In the genomic region with DNA sequence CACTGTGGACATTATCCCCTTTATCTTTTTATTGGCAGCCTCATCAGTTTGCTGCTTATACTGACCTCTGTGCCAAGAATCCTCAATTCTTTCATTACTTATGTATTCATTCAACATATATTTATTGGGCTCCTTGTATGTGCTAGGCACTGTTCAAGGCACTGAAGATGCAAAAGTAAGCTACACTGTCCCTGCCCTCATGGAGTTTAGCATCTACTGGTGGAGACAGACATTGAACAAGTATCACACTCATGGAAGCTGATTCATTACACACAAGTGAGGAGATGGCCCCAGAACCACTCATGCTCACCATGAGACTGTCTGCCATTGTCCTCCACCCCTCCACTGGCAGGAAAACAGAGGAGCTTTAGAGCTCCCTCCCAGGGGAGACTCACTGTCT, we compare ENCODE assay signal across 30 cellular contexts. TPM values are rescaled to one million over a fixed set of nuclear protein-coding genes. Genes with fewer than 3 reads are reported as not detected.
DNase-seq lines count a peak whose midpoint lies in the region; ATAC-seq, FAIRE-seq and TF ChIP-seq lines count a peak whose summit lies in the region.
"Had no signal": no experiment of that assay in that cellular context is flagged by ENCODE, and none has a peak within 500 bp of the region (broad histone marks: within the 10 kb centered on the region; RNA-seq: fewer than 3 reads in every experiment).

No MANE protein-coding gene starts in this region.

- H3K27ac Mint-ChIP-seq in dendritic cell treated with granulocyte-macrophage colony-stimulating factor and Interleukin-4, amounts not matched to agents 40 ng/mL and 50 ng/mL, for 4 days = peak overlapping the region; percentile 80
- H3K27ac Mint-ChIP-seq in activated T-helper 2 cell treated with anti-CD3 and anti-CD28 coated beads, Interferon-gamma antibody, Interleukin-2, Interleukin-4, amounts not matched to agents 10 μg/mL and 5 μg/mL and 100 μg/mL, durations not matched to agents 14 hours and 24 hours and 36 hours = no peak overlapping the region
- H3K27ac Mint-ChIP-seq: activated CD4-positive, alpha-beta T cell treated with anti-CD3 and anti-CD28 coated beads, Interleukin-2, amount 10 ng/mL, durations not matched to agents 24 days and 14 days; activated naive CD8-positive, alpha-beta T cell treated with anti-CD3 and anti-CD28 coated beads for 36 hours; progenitor cell of endocrine pancreas; stimulated activated naive B cell treated with anti-CD40 and anti-IgM and Interleukin-4, amounts not matched to agents 10 μg/mL and 1 μg/mL and 100 μg/mL, for 72 hours; WTC11 had no signal

- no peak overlapping the region for H2AFZ ChIP-seq in KMS-11 (ENCODE audit: low read depth)

- H3K36me3 Mint-ChIP-seq in dendritic cell treated with granulocyte-macrophage colony-stimulating factor and Interleukin-4, amounts not matched to agents 40 ng/mL and 50 ng/mL, for 4 days (ENCODE audit: low read depth) = no peaks in the 10 kb centered on the region
- H3K36me3 Mint-ChIP-seq in activated T-helper 2 cell treated with anti-CD3 and anti-CD28 coated beads, Interferon-gamma antibody, Interleukin-2, Interleukin-4, amounts not matched to agents 10 μg/mL and 5 μg/mL and 100 μg/mL, durations not matched to agents 14 hours and 24 hours and 36 hours (ENCODE audit: low read depth) = no peaks in the 10 kb centered on the region
- H3K36me3 Mint-ChIP-seq: activated naive CD8-positive, alpha-beta T cell treated with anti-CD3 and anti-CD28 coated beads for 36 hours; stimulated activated naive B cell treated with anti-CD40 and anti-IgM and Interleukin-4, amounts not matched to agents 10 μg/mL and 1 μg/mL and 100 μg/mL, for 72 hours; WTC11 had no signal

- H3K4me1 Mint-ChIP-seq in dendritic cell treated with granulocyte-macrophage colony-stimulating factor and Interleukin-4, amounts not matched to agents 40 ng/mL and 50 ng/mL, for 4 days (ENCODE audit: low read depth) = peaks cover 55% of the 10 kb centered on the region
- no peaks in the 10 kb centered on the region for H3K4me1 Mint-ChIP-seq in activated T-helper 2 cell treated with anti-CD3 and anti-CD28 coated beads, Interferon-gamma antibody, Interleukin-2, Interleukin-4, amounts not matched to agents 10 μg/mL and 5 μg/mL and 100 μg/mL, durations not matched to agents 14 hours and 24 hours and 36 hours (ENCODE audit: low read depth)
- H3K4me1 Mint-ChIP-seq: activated CD4-positive, alpha-beta T cell treated with anti-CD3 and anti-CD28 coated beads, Interleukin-2, amount 10 ng/mL, durations not matched to agents 24 days and 14 days; activated naive CD8-positive, alpha-beta T cell treated with anti-CD3 and anti-CD28 coated beads for 36 hours; stimulated activated naive B cell treated with anti-CD40 and anti-IgM and Interleukin-4, amounts not matched to agents 10 μg/mL and 1 μg/mL and 100 μg/mL, for 72 hours; WTC11 had no signal

- H3K4me2 ChIP-seq in KMS-11 = peak overlapping the region; percentile 55; the same call in 1 of the 2 replicates

- ATAC-seq in psoas muscle = no peak
- ATAC-seq: stimulated activated naive B cell treated with anti-CD40 and anti-IgM and Interleukin-4, amounts not matched to agents 10 μg/mL and 1 μg/mL and 100 μg/mL, for 72 hours; WTC11 had no signal

- no peak overlapping the region for H3K9ac ChIP-seq in KMS-11

- H3K27me3 ChIP-seq in KMS-11 (ENCODE audit: insufficient read depth, low read depth) (no peaks in the 10 kb centered on the region), psoas muscle (ENCODE audit: insufficient read depth in 3 of 3, low read length in 2 of 3) (no peaks in the 10 kb centered on the region)
- H3K27me3 ChIP-seq: BLaER1 treated with 17β-estradiol and CSF1 and Interleukin-3, amounts not matched to agents 10 nM and 100 nM; colonic mucosa; left lung; neutrophil; sigmoid colon; SJCRH30; testis had no signal

- H4K20me1 ChIP-seq in KMS-11 (ENCODE audit: insufficient read depth) = no peaks in the 10 kb centered on the region
- H4K20me1 ChIP-seq: BLaER1 treated with 17β-estradiol and CSF1 and Interleukin-3, amounts not matched to agents 10 nM and 100 nM had no signal

- peak overlapping the region; percentile 46; the same call in 1 of the 2 replicates for H3K27ac ChIP-seq in KMS-11
- peak overlapping the region; percentile 27 for H3K27ac ChIP-seq in psoas muscle
- H3K27ac ChIP-seq: colonic mucosa, neutrophil, SJCRH30, testis had no signal

- DNase-seq in psoas muscle (no peak), NCI-H446 (lab: John Stamatoyannopoulos, UW) (no peak), NCI-H1417 (lab: John Stamatoyannopoulos, UW) (no peak), GM12892 (ENCODE audit: insufficient read length) (no peak)
- no peak for DNase-seq in activated T-helper 2 cell treated with anti-CD3 and anti-CD28 coated beads, Interferon-gamma antibody, Interleukin-2, Interleukin-4, amounts not matched to agents 10 μg/mL and 5 μg/mL and 100 μg/mL, durations not matched to agents 14 hours and 24 hours and 36 hours (ENCODE audit: low spot score)
- DNase-seq: activated CD4-positive, alpha-beta T cell treated with anti-CD3 and anti-CD28 coated beads, Interleukin-2, amount 10 ng/mL, durations not matched to agents 24 days and 14 days; activated effector memory CD4-positive, alpha-beta T cell treated with anti-CD3 and anti-CD28 coated beads, Interleukin-2, amount 50 U/mL, for 16 hours; activated naive CD8-positive, alpha-beta T cell treated with anti-CD3 and anti-CD28 coated beads for 36 hours; activated T-cell treated with anti-CD3 and anti-CD28 coated beads, Interleukin-2, amount 50 U/mL, for 1 hour; aorta; colonic mucosa; COR-L47; effector memory CD4-positive, alpha-beta T cell; islet precursor cell; left lung; NCI-H1694; NCI-H446 treated with DMSO at 0.1 percent for 48 hours; NCI-H82; sigmoid colon; SJCRH30; stimulated activated CD4-positive, alpha-beta T cell treated with anti-CD3 and anti-CD28 coated beads, Interleukin-15, amount 100 ng/mL, for 24 hours; stimulated activated naive B cell treated with anti-CD40 and anti-IgM and Interleukin-4, amounts not matched to agents 10 μg/mL and 1 μg/mL and 100 μg/mL, for 72 hours; testis had no signal

- TF ChIP-seq POLR2A in GM12892 (IDR thresholded peaks at IDR 0.05; ENCODE audit: low read depth, low read length) = no peak

- H3K4me1 ChIP-seq in KMS-11 (ENCODE audit: low read depth, poor library complexity, severe bottlenecking) (peaks cover 26% of the 10 kb centered on the region), psoas muscle (peaks cover 21% of the 10 kb centered on the region)
- H3K4me1 ChIP-seq: colonic mucosa had no signal

- H3K4me3 Mint-ChIP-seq in dendritic cell treated with granulocyte-macrophage colony-stimulating factor and Interleukin-4, amounts not matched to agents 40 ng/mL and 50 ng/mL, for 4 days = no peak overlapping the region
- H3K4me3 Mint-ChIP-seq in activated T-helper 2 cell treated with anti-CD3 and anti-CD28 coated beads, Interferon-gamma antibody, Interleukin-2, Interleukin-4, amounts not matched to agents 10 μg/mL and 5 μg/mL and 100 μg/mL, durations not matched to agents 14 hours and 24 hours and 36 hours (ENCODE audit: low read depth) = no peak overlapping the region
- H3K4me3 Mint-ChIP-seq: activated CD4-positive, alpha-beta T cell treated with anti-CD3 and anti-CD28 coated beads, Interleukin-2, amount 10 ng/mL, durations not matched to agents 24 days and 14 days; activated naive CD8-positive, alpha-beta T cell treated with anti-CD3 and anti-CD28 coated beads for 36 hours; stimulated activated naive B cell treated with anti-CD40 and anti-IgM and Interleukin-4, amounts not matched to agents 10 μg/mL and 1 μg/mL and 100 μg/mL, for 72 hours; WTC11 had no signal

- intact Hi-C loops in dendritic cell treated with granulocyte-macrophage colony-stimulating factor and Interleukin-4, amounts not matched to agents 40 ng/mL and 50 ng/mL, for 4 days (cut with micrococcal nuclease) = no loop called here
- intact Hi-C loops in psoas muscle (cut with DNase I) = no loop called here
- intact Hi-C loops in activated T-helper 2 cell treated with anti-CD3 and anti-CD28 coated beads, Interferon-gamma antibody, Interleukin-2, Interleukin-4, amounts not matched to agents 10 μg/mL and 5 μg/mL and 100 μg/mL, durations not matched to agents 14 hours and 24 hours and 36 hours (cut with micrococcal nuclease) = no loop called here

- H3K36me3 ChIP-seq in KMS-11 (ENCODE audit: insufficient read depth) (no peaks in the 10 kb centered on the region), psoas muscle (ENCODE audit: insufficient read depth in 1 of 2, low read depth in 1 of 2) (no peaks in the 10 kb centered on the region)
- H3K36me3 ChIP-seq: BLaER1 treated with 17β-estradiol and CSF1 and Interleukin-3, amounts not matched to agents 10 nM and 100 nM; colonic mucosa; left lung; neutrophil; sigmoid colon; SJCRH30 had no signal

- no peaks in the 10 kb centered on the region for H3K9me3 Mint-ChIP-seq in dendritic cell treated with granulocyte-macrophage colony-stimulating factor and Interleukin-4, amounts not matched to agents 40 ng/mL and 50 ng/mL, for 4 days
- no peaks in the 10 kb centered on the region for H3K9me3 Mint-ChIP-seq in activated T-helper 2 cell treated with anti-CD3 and anti-CD28 coated beads, Interferon-gamma antibody, Interleukin-2, Interleukin-4, amounts not matched to agents 10 μg/mL and 5 μg/mL and 100 μg/mL, durations not matched to agents 14 hours and 24 hours and 36 hours
- H3K9me3 Mint-ChIP-seq: activated CD4-positive, alpha-beta T cell treated with anti-CD3 and anti-CD28 coated beads, Interleukin-2, amount 10 ng/mL, durations not matched to agents 24 days and 14 days; activated naive CD8-positive, alpha-beta T cell treated with anti-CD3 and anti-CD28 coated beads for 36 hours; stimulated activated naive B cell treated with anti-CD40 and anti-IgM and Interleukin-4, amounts not matched to agents 10 μg/mL and 1 μg/mL and 100 μg/mL, for 72 hours; WTC11 had no signal

- no peak for FAIRE-seq in GM12892 (lab: Jason Lieb, UNC)
- FAIRE-seq: G401.6 had no signal

- H3K79me2 ChIP-seq in KMS-11 (ENCODE audit: insufficient read depth, low read depth) = no peaks in the 10 kb centered on the region

- no peaks in the 10 kb centered on the region for H3K27me3 Mint-ChIP-seq in dendritic cell treated with granulocyte-macrophage colony-stimulating factor and Interleukin-4, amounts not matched to agents 40 ng/mL and 50 ng/mL, for 4 days
- H3K27me3 Mint-ChIP-seq in activated T-helper 2 cell treated with anti-CD3 and anti-CD28 coated beads, Interferon-gamma antibody, Interleukin-2, Interleukin-4, amounts not matched to agents 10 μg/mL and 5 μg/mL and 100 μg/mL, durations not matched to agents 14 hours and 24 hours and 36 hours (ENCODE audit: low read depth) = peaks cover 10% of the 10 kb centered on the region
- H3K27me3 Mint-ChIP-seq: progenitor cell of endocrine pancreas had no signal

- H3K9me3 ChIP-seq in psoas muscle = no peaks in the 10 kb centered on the region
- H3K9me3 ChIP-seq: BLaER1 treated with 17β-estradiol and CSF1 and Interleukin-3, amounts not matched to agents 10 nM and 100 nM; colonic mucosa; left lung; neutrophil; sigmoid colon; testis had no signal

- H3K4me3 ChIP-seq in KMS-11 (IDR thresholded peaks at IDR 0.05; ENCODE audit: insufficient read depth, low read depth, low read length) = no peak overlapping the region
- no peak overlapping the region for H3K4me3 ChIP-seq in psoas muscle
- H3K4me3 ChIP-seq: BLaER1 treated with 17β-estradiol and CSF1 and Interleukin-3, amounts not matched to agents 10 nM and 100 nM; colonic mucosa; left lung; sigmoid colon; SJCRH30; testis had no signal

- no peak for TF ChIP-seq CTCF in KMS-11 (conservative IDR thresholded peaks at IDR 0.05; ENCODE audit: low read depth, low read length)
- no peak for TF ChIP-seq CTCF in psoas muscle (IDR thresholded peaks at IDR 0.05)

RNA-seq across cellular contexts. Expression of a gene that starts 45.2 kb away (rescaled TPM):
- total RNA-seq in psoas muscle = 10 to 100 TPM; 21.5 to 65.7 (median 34.6) TPM
- polyA plus RNA-seq in psoas muscle = 10 to 100 TPM in 2 of 3 donors, 1 to 10 TPM in 1; 8.4 to 49.1 (median 19.4) TPM
- total RNA-seq in activated T-helper 2 cell treated with anti-CD3 and anti-CD28 coated beads, Interferon-gamma antibody, Interleukin-2, Interleukin-4, amounts not matched to agents 10 μg/mL and 5 μg/mL and 100 μg/mL, durations not matched to agents 14 hours and 24 hours and 36 hours = 1.8 and 2.4 TPM in 2 replicates
- polyA plus RNA-seq in GM12892 (2012; ENCODE audit: missing spikeins) = not detected
